Comparison of ENCODE assay signal across 6 cellular contexts in genomic region chr6:68895929-68896328, GRCh38.
"Had no signal": no experiment of that assay in that cellular context is flagged by ENCODE, and none has a peak within 500 bp of the region (broad histone marks: within the 10 kb centered on the region; RNA-seq: fewer than 3 reads in every experiment).

No MANE protein-coding gene starts in this region.

- DNase-seq: IMR-90, KBM-7, KG1 had no signal

- H3K27ac ChIP-seq: HL-60 had no signal

- ATAC-seq: HepG2, K562 had no signal

- H3K4me3 ChIP-seq: K562 had no signal
